In genomic region chr1:19710825-19711611, GRCh38 we compare ENCODE assay signal across 13 cellular contexts. TPM values are rescaled to one million over a fixed set of nuclear protein-coding genes. Genes with fewer than 3 reads are reported as not detected.
A peak's percentile ranks its signal among the peaks of the same experiment; 100 is the strongest.
DNase-seq lines count a peak whose midpoint lies in the region; ATAC-seq and TF ChIP-seq lines count a peak whose summit lies in the region.
"Had no signal": no experiment of that assay in that cellular context is flagged by ENCODE, and none has a peak within 500 bp of the region (broad histone marks: within the 10 kb centered on the region; RNA-seq: fewer than 3 reads in every experiment).

No MANE protein-coding gene starts in this region.

- H3K4me1 Mint-ChIP-seq in nephron progenitor cell: peaks cover 48% of the 10 kb centered on the region
- H3K4me1 Mint-ChIP-seq in Caco-2 (ENCODE audit: low read depth, unreplicated experiment): no peaks in the 10 kb centered on the region

- H3K4me3 Mint-ChIP-seq in nephron progenitor cell: no peak overlapping the region
- H3K4me3 Mint-ChIP-seq in Caco-2 (ENCODE audit: unreplicated experiment): no peak overlapping the region

- ATAC-seq in GM18511 (IDR thresholded peaks at IDR 0.05; ENCODE audit: unreplicated experiment): peak; percentile 84
- peak; percentile 56 for ATAC-seq in GM21423 (IDR thresholded peaks at IDR 0.05; ENCODE audit: unreplicated experiment)
- peak; percentile 52 for ATAC-seq in HG03571 (IDR thresholded peaks at IDR 0.05; ENCODE audit: unreplicated experiment)
- ATAC-seq in HG03045 (IDR thresholded peaks at IDR 0.05; ENCODE audit: unreplicated experiment): no peak
- ATAC-seq: sciatic nerve had no signal

- H3K9me3 Mint-ChIP-seq in nephron progenitor cell (no peaks in the 10 kb centered on the region), Caco-2 (ENCODE audit: unreplicated experiment) (no peaks in the 10 kb centered on the region)

- intact Hi-C loops in Caco-2 (cut with micrococcal nuclease; ENCODE audit: unreplicated experiment): no loop called here

- H3K9me3 ChIP-seq in Caco-2: no peaks in the 10 kb centered on the region
- H3K9me3 ChIP-seq: suprapubic skin had no signal

- H3K36me3 ChIP-seq in Caco-2 (ENCODE audit: control insufficient read depth, insufficient read depth, low read length): no peaks in the 10 kb centered on the region

- peaks cover 5% of the 10 kb centered on the region; the same call in 1 of the 2 replicates for H3K4me1 ChIP-seq in Caco-2
- H3K4me1 ChIP-seq: suprapubic skin had no signal

- H3K27me3 Mint-ChIP-seq in nephron progenitor cell (ENCODE audit: low read depth, poor library complexity) (peaks cover 16% of the 10 kb centered on the region), Caco-2 (ENCODE audit: insufficient read depth, unreplicated experiment) (no peaks in the 10 kb centered on the region)

- POLR2A ChIA-PET in Caco-2 (lab: Charles Lee): no interaction called here

- H3K4me3 ChIP-seq in Caco-2 (ENCODE audit: low read depth, low read length): no peak overlapping the region
- H3K4me3 ChIP-seq: suprapubic skin had no signal

- CTCF ChIA-PET in Caco-2 (lab: Charles Lee): no interaction called here

- H3K27ac Mint-ChIP-seq in nephron progenitor cell: peak overlapping the region; percentile 94
- H3K27ac Mint-ChIP-seq in Caco-2 (ENCODE audit: unreplicated experiment): no peak overlapping the region

- BruUV-seq in Caco-2 (replicated peaks; lab: Mats Ljungman, UMichigan): no TSS peak

- DNase-seq in nephron progenitor cell (peak; percentile 17), Caco-2 (no peak), NCI-H1048 (lab: John Stamatoyannopoulos, UW) (no peak)
- DNase-seq: DMS153, NCI-H1417 treated with DMSO at 0.1 percent for 48 hours had no signal

- TF ChIP-seq CTCF in nephron progenitor cell (IDR thresholded peaks at IDR 0.05): no peak
- TF ChIP-seq CTCF in Caco-2 (IDR thresholded peaks at IDR 0.05; ENCODE audit: insufficient read depth in 1 of 2, low read depth in 1 of 2, low read length in 1 of 2, severe bottlenecking in 1 of 2, unreplicated experiment in 1 of 2): no peak

- H3K27me3 ChIP-seq in Caco-2 (replicated peaks; ENCODE audit: control insufficient read depth, insufficient read depth, low read length): no peaks in the 10 kb centered on the region
- H3K27me3 ChIP-seq: suprapubic skin had no signal

- H3K36me3 Mint-ChIP-seq in nephron progenitor cell (ENCODE audit: low read depth): no peaks in the 10 kb centered on the region
- peaks cover 5% of the 10 kb centered on the region for H3K36me3 Mint-ChIP-seq in Caco-2 (ENCODE audit: insufficient read depth, unreplicated experiment)

RNA-seq across cellular contexts. Expression of gene HTR6, which starts 46.3 kb away (rescaled TPM):
- not detected in 2 replicates for total RNA-seq in Caco-2 (2022)
- total RNA-seq: cardiac septum, liver, sciatic nerve had no signal
